Comparison of ENCODE assay signal across 1 cellular context in genomic region chr6:105116150-105116549, GRCh38.
TF ChIP-seq lines count a peak whose summit lies in the region.

No MANE protein-coding gene starts in this region.

TF ChIP-seq in GM23338, 12 proteins besides CTCF, POLR2A, EP300 and RAD21:
- no peak for TF ChIP-seq ZNF462 (CRISPR knock-in tag; IDR thresholded peaks at IDR 0.05)
- TF ChIP-seq EZH2 (IDR thresholded peaks at IDR 0.05; ENCODE audit: low read depth, unreplicated experiment) = no peak
- TF ChIP-seq REST (IDR thresholded peaks at IDR 0.05; ENCODE audit: unreplicated experiment) = no peak
- TF ChIP-seq STAT1 (IDR thresholded peaks at IDR 0.05; ENCODE audit: unreplicated experiment) = no peak
- no peak for TF ChIP-seq CREB1 (CRISPR knock-in tag; IDR thresholded peaks at IDR 0.05; ENCODE audit: low read depth)
- no peak for TF ChIP-seq POLR2AphosphoS5 (IDR thresholded peaks at IDR 0.05; ENCODE audit: low read depth)
- no peak for TF ChIP-seq ZNF114 (CRISPR knock-in tag; IDR thresholded peaks at IDR 0.05)
- TF ChIP-seq, protein P1, sequence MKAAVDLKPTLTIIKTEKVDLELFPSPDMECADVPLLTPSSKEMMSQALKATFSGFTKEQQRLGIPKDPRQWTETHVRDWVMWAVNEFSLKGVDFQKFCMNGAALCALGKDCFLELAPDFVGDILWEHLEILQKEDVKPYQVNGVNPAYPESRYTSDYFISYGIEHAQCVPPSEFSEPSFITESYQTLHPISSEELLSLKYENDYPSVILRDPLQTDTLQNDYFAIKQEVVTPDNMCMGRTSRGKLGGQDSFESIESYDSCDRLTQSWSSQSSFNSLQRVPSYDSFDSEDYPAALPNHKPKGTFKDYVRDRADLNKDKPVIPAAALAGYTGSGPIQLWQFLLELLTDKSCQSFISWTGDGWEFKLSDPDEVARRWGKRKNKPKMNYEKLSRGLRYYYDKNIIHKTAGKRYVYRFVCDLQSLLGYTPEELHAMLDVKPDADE (IDR thresholded peaks at IDR 0.05) = no peak
TF ChIP-seq in GM23338: peak in this region for 0.
